Comparison of ENCODE assay signal across 1 cellular context in the genomic region with DNA sequence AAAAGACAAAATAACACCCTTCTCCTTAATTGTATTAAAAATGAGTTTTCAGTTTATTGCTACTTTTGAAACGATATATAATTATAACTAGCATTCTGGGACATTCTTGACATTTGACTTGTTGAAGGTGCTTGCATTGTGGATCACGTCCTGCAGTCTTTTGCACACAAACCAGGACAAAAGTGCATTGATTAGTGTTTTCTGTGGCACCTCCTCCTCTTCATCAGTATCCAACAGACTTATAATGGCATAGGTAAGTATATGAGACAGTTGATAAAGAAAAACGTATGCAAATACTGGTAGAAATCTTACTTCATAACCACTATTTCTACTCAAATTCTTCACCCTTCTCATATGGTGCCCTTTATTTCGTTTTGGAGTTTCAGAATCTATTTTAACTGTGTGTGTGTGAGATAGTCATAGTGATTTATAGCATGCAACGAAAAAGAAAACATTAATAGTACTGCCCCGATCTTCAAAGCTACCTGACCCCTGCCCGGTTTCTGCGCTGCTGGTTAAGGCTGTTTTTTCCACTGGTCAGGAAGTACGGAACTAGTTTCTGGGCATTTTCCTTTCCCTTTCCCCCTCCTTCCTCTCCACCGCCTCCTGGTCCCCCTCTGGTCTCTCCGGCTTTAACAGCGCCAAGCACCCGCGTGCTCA.
TF ChIP-seq lines count a peak whose summit lies in the region.

No MANE protein-coding gene starts in this region.

TF ChIP-seq in K562, 482 proteins besides CTCF, POLR2A, EP300 and RAD21 (continued from another document and continues in another):
- TF ChIP-seq, protein P1, sequence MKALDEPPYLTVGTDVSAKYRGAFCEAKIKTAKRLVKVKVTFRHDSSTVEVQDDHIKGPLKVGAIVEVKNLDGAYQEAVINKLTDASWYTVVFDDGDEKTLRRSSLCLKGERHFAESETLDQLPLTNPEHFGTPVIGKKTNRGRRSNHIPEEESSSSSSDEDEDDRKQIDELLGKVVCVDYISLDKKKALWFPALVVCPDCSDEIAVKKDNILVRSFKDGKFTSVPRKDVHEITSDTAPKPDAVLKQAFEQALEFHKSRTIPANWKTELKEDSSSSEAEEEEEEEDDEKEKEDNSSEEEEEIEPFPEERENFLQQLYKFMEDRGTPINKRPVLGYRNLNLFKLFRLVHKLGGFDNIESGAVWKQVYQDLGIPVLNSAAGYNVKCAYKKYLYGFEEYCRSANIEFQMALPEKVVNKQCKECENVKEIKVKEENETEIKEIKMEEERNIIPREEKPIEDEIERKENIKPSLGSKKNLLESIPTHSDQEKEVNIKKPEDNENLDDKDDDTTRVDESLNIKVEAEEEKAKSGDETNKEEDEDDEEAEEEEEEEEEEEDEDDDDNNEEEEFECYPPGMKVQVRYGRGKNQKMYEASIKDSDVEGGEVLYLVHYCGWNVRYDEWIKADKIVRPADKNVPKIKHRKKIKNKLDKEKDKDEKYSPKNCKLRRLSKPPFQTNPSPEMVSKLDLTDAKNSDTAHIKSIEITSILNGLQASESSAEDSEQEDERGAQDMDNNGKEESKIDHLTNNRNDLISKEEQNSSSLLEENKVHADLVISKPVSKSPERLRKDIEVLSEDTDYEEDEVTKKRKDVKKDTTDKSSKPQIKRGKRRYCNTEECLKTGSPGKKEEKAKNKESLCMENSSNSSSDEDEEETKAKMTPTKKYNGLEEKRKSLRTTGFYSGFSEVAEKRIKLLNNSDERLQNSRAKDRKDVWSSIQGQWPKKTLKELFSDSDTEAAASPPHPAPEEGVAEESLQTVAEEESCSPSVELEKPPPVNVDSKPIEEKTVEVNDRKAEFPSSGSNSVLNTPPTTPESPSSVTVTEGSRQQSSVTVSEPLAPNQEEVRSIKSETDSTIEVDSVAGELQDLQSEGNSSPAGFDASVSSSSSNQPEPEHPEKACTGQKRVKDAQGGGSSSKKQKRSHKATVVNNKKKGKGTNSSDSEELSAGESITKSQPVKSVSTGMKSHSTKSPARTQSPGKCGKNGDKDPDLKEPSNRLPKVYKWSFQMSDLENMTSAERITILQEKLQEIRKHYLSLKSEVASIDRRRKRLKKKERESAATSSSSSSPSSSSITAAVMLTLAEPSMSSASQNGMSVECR (CRISPR knock-in tag; IDR thresholded peaks at IDR 0.05) = 0 out of 2 replicates have a peak, but pooled peaks have one; percentile 26
- TF ChIP-seq ARID2 (IDR thresholded peaks at IDR 0.05) = 0 out of 2 replicates have a peak, but pooled peaks have one; percentile 42
- TF ChIP-seq ZZZ3 (IDR thresholded peaks at IDR 0.05) = no peak
- TF ChIP-seq, protein P2, sequence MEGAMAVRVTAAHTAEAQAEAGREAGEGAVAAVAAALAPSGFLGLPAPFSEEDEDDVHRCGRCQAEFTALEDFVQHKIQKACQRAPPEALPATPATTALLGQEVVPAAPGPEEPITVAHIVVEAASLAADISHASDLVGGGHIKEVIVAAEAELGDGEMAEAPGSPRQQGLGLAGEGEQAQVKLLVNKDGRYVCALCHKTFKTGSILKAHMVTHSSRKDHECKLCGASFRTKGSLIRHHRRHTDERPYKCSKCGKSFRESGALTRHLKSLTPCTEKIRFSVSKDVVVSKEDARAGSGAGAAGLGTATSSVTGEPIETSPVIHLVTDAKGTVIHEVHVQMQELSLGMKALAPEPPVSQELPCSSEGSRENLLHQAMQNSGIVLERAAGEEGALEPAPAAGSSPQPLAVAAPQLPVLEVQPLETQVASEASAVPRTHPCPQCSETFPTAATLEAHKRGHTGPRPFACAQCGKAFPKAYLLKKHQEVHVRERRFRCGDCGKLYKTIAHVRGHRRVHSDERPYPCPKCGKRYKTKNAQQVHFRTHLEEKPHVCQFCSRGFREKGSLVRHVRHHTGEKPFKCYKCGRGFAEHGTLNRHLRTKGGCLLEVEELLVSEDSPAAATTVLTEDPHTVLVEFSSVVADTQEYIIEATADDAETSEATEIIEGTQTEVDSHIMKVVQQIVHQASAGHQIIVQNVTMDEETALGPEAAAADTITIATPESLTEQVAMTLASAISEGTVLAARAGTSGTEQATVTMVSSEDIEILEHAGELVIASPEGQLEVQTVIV (CRISPR knock-in tag; IDR thresholded peaks at IDR 0.05; ENCODE audit: borderline replicate concordance) = no peak
- TF ChIP-seq, protein P3, sequence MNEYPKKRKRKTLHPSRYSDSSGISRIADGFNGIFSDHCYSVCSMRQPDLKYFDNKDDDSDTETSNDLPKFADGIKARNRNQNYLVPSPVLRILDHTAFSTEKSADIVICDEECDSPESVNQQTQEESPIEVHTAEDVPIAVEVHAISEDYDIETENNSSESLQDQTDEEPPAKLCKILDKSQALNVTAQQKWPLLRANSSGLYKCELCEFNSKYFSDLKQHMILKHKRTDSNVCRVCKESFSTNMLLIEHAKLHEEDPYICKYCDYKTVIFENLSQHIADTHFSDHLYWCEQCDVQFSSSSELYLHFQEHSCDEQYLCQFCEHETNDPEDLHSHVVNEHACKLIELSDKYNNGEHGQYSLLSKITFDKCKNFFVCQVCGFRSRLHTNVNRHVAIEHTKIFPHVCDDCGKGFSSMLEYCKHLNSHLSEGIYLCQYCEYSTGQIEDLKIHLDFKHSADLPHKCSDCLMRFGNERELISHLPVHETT (CRISPR knock-in tag; conservative IDR thresholded peaks at IDR 0.05 in 1 of 2, IDR thresholded peaks at IDR 0.05 in 1 of 2) = no peak
- 0 out of 2 replicates have a peak, but pooled peaks have one; percentile 18 for TF ChIP-seq SMARCA4 (IDR thresholded peaks at IDR 0.05)
- TF ChIP-seq BACH1 (tag; IDR thresholded peaks at IDR 0.05) = no peak
- no peak for TF ChIP-seq OTX1 (CRISPR knock-in tag; IDR thresholded peaks at IDR 0.05)
- TF ChIP-seq HDAC1 (IDR thresholded peaks at IDR 0.05) = peak in 1 of 2 experiments; percentile 46; a peak in 2 of 4 replicates
- TF ChIP-seq, protein P4, sequence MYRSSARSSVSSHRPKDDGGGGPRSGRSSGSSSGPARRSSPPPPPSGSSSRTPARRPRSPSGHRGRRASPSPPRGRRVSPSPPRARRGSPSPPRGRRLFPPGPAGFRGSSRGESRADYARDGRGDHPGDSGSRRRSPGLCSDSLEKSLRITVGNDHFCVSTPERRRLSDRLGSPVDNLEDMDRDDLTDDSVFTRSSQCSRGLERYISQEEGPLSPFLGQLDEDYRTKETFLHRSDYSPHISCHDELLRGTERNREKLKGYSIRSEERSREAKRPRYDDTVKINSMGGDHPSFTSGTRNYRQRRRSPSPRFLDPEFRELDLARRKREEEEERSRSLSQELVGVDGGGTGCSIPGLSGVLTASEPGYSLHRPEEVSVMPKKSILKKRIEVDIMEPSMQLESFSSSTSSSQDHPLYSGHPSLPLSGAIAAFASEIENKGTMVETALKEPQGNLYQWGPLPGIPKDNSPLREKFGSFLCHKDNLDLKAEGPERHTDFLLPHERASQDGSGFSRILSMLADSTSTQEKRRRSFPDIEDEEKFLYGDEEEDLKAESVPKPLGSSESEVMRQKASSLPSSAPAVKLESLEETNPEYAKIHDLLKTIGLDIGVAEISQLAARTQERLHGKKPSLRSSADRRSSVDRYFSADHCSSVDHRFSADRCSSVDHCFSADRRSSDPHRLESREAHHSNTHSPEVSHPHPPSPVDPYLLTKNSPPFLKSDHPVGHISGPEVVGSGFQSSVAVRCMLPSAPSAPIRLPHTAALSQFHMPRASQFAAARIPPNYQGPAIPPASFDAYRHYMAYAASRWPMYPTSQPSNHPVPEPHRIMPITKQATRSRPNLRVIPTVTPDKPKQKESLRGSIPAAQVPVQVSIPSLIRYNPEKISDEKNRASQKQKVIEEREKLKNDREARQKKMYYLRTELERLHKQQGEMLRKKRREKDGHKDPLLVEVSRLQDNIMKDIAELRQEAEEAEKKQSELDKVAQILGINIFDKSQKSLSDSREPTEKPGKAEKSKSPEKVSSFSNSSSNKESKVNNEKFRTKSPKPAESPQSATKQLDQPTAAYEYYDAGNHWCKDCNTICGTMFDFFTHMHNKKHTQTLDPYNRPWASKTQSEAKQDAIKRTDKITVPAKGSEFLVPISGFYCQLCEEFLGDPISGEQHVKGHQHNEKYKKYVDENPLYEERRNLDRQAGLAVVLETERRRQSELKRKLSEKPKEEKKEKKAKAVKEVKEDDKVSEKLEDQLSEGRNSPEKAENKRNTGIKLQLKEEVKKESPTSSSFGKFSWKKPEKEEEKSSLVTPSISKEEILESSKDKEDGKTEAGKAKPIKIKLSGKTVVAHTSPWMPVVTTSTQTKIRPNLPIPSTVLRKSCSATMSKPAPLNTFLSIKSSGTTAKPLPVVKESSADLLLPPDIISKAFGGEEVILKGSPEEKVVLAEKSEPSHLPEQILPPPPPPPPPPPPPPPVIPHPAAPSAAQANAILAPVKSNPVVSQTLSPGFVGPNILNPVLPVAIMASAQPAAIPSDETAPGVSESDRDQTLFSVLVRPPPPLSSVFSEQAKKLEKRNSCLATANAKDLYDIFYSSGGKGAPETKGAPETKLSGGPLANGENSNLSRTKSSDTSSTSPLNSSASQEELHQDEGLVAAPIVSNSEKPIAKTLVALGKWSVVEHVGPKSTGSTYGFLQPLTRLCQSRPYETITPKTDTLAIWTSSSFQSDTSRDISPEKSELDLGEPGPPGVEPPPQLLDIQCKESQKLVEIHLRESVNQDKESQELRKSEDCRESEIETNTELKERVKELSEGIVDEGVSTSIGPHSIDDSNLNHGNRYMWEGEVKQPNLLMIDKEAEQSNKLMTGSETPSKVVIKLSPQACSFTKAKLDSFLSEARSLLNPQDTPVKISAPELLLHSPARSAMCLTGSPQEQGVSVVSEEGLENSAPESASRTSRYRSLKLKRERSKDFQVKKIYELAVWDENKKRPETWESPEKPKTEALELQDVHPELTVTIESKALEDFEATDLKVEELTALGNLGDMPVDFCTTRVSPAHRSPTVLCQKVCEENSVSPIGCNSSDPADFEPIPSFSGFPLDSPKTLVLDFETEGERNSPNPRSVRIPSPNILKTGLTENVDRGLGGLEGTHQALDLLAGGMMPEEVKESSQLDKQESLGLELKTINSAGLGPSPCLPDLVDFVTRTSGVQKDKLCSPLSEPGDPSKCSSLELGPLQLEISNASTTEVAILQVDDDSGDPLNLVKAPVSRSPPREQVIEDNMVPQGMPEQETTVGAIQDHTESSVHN (IDR thresholded peaks at IDR 0.05; ENCODE audit: borderline replicate concordance in 1 of 2, low read depth in 1 of 2) = no peak
- TF ChIP-seq HIVEP1 (CRISPR knock-in tag; IDR thresholded peaks at IDR 0.05) = no peak
- no peak for TF ChIP-seq POLR3G (IDR thresholded peaks at IDR 0.05; ENCODE audit: extremely low read depth, insufficient read length, insufficient replicate concordance)
- TF ChIP-seq, protein P5, sequence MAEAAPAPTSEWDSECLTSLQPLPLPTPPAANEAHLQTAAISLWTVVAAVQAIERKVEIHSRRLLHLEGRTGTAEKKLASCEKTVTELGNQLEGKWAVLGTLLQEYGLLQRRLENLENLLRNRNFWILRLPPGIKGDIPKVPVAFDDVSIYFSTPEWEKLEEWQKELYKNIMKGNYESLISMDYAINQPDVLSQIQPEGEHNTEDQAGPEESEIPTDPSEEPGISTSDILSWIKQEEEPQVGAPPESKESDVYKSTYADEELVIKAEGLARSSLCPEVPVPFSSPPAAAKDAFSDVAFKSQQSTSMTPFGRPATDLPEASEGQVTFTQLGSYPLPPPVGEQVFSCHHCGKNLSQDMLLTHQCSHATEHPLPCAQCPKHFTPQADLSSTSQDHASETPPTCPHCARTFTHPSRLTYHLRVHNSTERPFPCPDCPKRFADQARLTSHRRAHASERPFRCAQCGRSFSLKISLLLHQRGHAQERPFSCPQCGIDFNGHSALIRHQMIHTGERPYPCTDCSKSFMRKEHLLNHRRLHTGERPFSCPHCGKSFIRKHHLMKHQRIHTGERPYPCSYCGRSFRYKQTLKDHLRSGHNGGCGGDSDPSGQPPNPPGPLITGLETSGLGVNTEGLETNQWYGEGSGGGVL (CRISPR knock-in tag; IDR thresholded peaks at IDR 0.05) = no peak
- TF ChIP-seq, protein P6, sequence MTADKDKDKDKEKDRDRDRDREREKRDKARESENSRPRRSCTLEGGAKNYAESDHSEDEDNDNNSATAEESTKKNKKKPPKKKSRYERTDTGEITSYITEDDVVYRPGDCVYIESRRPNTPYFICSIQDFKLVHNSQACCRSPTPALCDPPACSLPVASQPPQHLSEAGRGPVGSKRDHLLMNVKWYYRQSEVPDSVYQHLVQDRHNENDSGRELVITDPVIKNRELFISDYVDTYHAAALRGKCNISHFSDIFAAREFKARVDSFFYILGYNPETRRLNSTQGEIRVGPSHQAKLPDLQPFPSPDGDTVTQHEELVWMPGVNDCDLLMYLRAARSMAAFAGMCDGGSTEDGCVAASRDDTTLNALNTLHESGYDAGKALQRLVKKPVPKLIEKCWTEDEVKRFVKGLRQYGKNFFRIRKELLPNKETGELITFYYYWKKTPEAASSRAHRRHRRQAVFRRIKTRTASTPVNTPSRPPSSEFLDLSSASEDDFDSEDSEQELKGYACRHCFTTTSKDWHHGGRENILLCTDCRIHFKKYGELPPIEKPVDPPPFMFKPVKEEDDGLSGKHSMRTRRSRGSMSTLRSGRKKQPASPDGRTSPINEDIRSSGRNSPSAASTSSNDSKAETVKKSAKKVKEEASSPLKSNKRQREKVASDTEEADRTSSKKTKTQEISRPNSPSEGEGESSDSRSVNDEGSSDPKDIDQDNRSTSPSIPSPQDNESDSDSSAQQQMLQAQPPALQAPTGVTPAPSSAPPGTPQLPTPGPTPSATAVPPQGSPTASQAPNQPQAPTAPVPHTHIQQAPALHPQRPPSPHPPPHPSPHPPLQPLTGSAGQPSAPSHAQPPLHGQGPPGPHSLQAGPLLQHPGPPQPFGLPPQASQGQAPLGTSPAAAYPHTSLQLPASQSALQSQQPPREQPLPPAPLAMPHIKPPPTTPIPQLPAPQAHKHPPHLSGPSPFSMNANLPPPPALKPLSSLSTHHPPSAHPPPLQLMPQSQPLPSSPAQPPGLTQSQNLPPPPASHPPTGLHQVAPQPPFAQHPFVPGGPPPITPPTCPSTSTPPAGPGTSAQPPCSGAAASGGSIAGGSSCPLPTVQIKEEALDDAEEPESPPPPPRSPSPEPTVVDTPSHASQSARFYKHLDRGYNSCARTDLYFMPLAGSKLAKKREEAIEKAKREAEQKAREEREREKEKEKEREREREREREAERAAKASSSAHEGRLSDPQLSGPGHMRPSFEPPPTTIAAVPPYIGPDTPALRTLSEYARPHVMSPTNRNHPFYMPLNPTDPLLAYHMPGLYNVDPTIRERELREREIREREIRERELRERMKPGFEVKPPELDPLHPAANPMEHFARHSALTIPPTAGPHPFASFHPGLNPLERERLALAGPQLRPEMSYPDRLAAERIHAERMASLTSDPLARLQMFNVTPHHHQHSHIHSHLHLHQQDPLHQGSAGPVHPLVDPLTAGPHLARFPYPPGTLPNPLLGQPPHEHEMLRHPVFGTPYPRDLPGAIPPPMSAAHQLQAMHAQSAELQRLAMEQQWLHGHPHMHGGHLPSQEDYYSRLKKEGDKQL (CRISPR knock-in tag; IDR thresholded peaks at IDR 0.05; ENCODE audit: borderline replicate concordance) = no peak
- TF ChIP-seq, protein P7, sequence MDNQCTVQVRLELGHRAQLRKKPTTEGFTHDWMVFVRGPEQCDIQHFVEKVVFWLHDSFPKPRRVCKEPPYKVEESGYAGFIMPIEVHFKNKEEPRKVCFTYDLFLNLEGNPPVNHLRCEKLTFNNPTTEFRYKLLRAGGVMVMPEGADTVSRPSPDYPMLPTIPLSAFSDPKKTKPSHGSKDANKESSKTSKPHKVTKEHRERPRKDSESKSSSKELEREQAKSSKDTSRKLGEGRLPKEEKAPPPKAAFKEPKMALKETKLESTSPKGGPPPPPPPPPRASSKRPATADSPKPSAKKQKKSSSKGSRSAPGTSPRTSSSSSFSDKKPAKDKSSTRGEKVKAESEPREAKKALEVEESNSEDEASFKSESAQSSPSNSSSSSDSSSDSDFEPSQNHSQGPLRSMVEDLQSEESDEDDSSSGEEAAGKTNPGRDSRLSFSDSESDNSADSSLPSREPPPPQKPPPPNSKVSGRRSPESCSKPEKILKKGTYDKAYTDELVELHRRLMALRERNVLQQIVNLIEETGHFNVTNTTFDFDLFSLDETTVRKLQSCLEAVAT (IDR thresholded peaks at IDR 0.05) = 0 out of 4 replicates have a peak, but pooled peaks of 1 of the 2 experiments have one; percentile 44
- TF ChIP-seq ZNF695 (CRISPR knock-in tag; IDR thresholded peaks at IDR 0.05) = no peak; the same call in 1 of the 2 replicates
- peak; percentile 17; the same call in 1 of the 2 replicates for TF ChIP-seq MTA3 (IDR thresholded peaks at IDR 0.05; ENCODE audit: borderline replicate concordance)
- no peak for TF ChIP-seq ZNF224 (CRISPR knock-in tag; IDR thresholded peaks at IDR 0.05)
